ENCODE assay signal across 1 cellular context in the genomic region with DNA sequence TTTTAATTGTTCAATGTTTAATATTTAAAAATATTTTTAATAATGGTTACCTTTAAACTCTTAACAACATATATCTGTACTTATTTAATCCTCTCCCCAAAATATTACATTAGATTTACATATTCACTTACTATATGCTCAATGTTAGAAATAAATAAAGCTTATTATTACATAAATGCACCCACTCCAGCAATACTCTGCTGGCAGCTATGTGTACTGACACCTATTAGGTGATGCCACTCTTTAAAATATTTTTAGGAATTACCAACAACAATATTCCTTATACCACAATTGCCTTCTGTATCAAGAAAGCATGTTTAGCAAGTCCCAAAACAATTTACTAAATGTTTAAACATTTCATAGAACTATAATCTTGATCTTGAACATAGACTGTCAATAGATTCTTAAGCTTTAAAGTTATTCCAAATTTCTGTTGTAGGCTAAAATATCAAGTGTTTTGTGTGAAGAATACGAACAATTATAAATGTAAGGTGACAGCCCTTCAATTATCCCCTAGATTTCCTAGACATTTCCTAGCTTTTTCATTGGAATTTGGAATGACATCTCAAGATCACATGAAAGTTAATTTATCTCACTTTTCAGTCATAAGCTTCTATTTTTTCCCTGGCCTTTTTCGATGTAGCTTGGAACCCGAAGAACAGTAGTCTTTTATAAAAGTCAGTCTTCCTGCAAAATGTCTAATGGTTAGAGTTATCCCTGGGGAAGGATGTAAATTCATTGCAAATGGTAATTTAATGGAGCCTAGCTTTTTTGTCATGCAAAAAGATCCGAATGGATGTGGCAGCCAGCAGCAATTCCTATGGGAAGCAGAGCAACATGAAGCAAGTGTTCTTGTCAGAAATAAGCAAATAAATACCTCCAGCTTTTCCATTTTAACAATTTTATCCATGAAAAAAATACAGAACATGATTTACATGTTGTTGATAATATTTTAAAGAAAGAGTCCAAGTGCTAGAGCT.
TF ChIP-seq lines count a peak whose summit lies in the region.

No MANE protein-coding gene starts in this region.

TF ChIP-seq in H1, 55 proteins besides CTCF, POLR2A, EP300 and RAD21:
- TF ChIP-seq TCF12 (IDR thresholded peaks at IDR 0.05; ENCODE audit: low read depth, low read length) (no peak), ZNF274 (IDR thresholded peaks at IDR 0.05; ENCODE audit: borderline replicate concordance, extremely low read depth, low read length) (no peak), EGR1 (IDR thresholded peaks at IDR 0.05; ENCODE audit: borderline replicate concordance, low read depth, low read length) (0 out of 2 replicates have a peak, but pooled peaks have one; percentile 3), CBX5 (IDR thresholded peaks at IDR 0.05; ENCODE audit: low read depth, low read length) (no peak), RFX5 (IDR thresholded peaks at IDR 0.05; ENCODE audit: borderline replicate concordance, low read depth, low read length) (no peak), RNF2 (IDR thresholded peaks at IDR 0.05; ENCODE audit: borderline replicate concordance, low read depth, low read length, missing control alignments, poor library complexity, severe bottlenecking) (no peak), BCL11A (IDR thresholded peaks at IDR 0.05; ENCODE audit: low read depth in 2 of 2, low read length in 2 of 2) (no peak), HDAC6 (IDR thresholded peaks at IDR 0.05; ENCODE audit: low read depth, low read length) (no peak), TAF7 (optimal IDR thresholded peaks at IDR 0.05; ENCODE audit: borderline replicate concordance, low read depth, low read length) (no peak), EZH2 (IDR thresholded peaks at IDR 0.05; ENCODE audit: low read depth, low read length, severe bottlenecking) (no peak), YY1 (IDR thresholded peaks at IDR 0.05; ENCODE audit: low read depth, low read length) (0 out of 2 replicates have a peak, but pooled peaks have one; percentile 14), POLR2AphosphoS5 (IDR thresholded peaks at IDR 0.05; ENCODE audit: low read depth, low read length) (no peak), POU5F1 (IDR thresholded peaks at IDR 0.05; ENCODE audit: low read depth, low read length) (peak; percentile 96), SP1 (IDR thresholded peaks at IDR 0.05; ENCODE audit: low read depth, low read length) (0 out of 2 replicates have a peak, but pooled peaks have one; percentile 24), TAF1 (IDR thresholded peaks at IDR 0.05; ENCODE audit: low read depth, low read length) (no peak), CREB1 (IDR thresholded peaks at IDR 0.05) (no peak), KDM5A (IDR thresholded peaks at IDR 0.05; ENCODE audit: low read length) (no peak), SRF (IDR thresholded peaks at IDR 0.05; ENCODE audit: low read depth, low read length) (no peak), HDAC2 (IDR thresholded peaks at IDR 0.05; ENCODE audit: borderline replicate concordance in 1 of 2, low read depth in 2 of 2, low read length in 2 of 2) (no peak), PHF8 (conservative IDR thresholded peaks at IDR 0.05; ENCODE audit: low read depth, low read length) (no peak), BRCA1 (IDR thresholded peaks at IDR 0.05; ENCODE audit: low read depth, low read length) (no peak), GTF2F1 (IDR thresholded peaks at IDR 0.05; ENCODE audit: borderline replicate concordance, low read depth, low read length) (no peak), BACH1 (IDR thresholded peaks at IDR 0.05; ENCODE audit: low read length) (no peak), KDM4A (IDR thresholded peaks at IDR 0.05; ENCODE audit: low read depth, low read length, severe bottlenecking) (no peak), JUN (IDR thresholded peaks at IDR 0.05; ENCODE audit: low read depth, low read length) (no peak), NANOG (IDR thresholded peaks at IDR 0.05; ENCODE audit: insufficient read depth, low read depth, low read length, poor library complexity, severe bottlenecking) (no peak), CTBP2 (IDR thresholded peaks at IDR 0.05; ENCODE audit: borderline replicate concordance, insufficient read depth, insufficient read length, low read length) (no peak), ATF3 (IDR thresholded peaks at IDR 0.05; ENCODE audit: insufficient read depth, low read depth, low read length) (no peak), GABPA (IDR thresholded peaks at IDR 0.05; ENCODE audit: borderline replicate concordance, insufficient read depth, low read length) (no peak), CBX8 (IDR thresholded peaks at IDR 0.05; ENCODE audit: borderline replicate concordance, low read depth, low read length) (no peak), RBBP5 (IDR thresholded peaks at IDR 0.05; ENCODE audit: borderline replicate concordance, low read depth, low read length) (no peak)
- TF ChIP-seq, protein P1, sequence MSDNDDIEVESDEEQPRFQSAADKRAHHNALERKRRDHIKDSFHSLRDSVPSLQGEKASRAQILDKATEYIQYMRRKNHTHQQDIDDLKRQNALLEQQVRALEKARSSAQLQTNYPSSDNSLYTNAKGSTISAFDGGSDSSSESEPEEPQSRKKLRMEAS (IDR thresholded peaks at IDR 0.05), result no peak
- TF ChIP-seq, protein P2, sequence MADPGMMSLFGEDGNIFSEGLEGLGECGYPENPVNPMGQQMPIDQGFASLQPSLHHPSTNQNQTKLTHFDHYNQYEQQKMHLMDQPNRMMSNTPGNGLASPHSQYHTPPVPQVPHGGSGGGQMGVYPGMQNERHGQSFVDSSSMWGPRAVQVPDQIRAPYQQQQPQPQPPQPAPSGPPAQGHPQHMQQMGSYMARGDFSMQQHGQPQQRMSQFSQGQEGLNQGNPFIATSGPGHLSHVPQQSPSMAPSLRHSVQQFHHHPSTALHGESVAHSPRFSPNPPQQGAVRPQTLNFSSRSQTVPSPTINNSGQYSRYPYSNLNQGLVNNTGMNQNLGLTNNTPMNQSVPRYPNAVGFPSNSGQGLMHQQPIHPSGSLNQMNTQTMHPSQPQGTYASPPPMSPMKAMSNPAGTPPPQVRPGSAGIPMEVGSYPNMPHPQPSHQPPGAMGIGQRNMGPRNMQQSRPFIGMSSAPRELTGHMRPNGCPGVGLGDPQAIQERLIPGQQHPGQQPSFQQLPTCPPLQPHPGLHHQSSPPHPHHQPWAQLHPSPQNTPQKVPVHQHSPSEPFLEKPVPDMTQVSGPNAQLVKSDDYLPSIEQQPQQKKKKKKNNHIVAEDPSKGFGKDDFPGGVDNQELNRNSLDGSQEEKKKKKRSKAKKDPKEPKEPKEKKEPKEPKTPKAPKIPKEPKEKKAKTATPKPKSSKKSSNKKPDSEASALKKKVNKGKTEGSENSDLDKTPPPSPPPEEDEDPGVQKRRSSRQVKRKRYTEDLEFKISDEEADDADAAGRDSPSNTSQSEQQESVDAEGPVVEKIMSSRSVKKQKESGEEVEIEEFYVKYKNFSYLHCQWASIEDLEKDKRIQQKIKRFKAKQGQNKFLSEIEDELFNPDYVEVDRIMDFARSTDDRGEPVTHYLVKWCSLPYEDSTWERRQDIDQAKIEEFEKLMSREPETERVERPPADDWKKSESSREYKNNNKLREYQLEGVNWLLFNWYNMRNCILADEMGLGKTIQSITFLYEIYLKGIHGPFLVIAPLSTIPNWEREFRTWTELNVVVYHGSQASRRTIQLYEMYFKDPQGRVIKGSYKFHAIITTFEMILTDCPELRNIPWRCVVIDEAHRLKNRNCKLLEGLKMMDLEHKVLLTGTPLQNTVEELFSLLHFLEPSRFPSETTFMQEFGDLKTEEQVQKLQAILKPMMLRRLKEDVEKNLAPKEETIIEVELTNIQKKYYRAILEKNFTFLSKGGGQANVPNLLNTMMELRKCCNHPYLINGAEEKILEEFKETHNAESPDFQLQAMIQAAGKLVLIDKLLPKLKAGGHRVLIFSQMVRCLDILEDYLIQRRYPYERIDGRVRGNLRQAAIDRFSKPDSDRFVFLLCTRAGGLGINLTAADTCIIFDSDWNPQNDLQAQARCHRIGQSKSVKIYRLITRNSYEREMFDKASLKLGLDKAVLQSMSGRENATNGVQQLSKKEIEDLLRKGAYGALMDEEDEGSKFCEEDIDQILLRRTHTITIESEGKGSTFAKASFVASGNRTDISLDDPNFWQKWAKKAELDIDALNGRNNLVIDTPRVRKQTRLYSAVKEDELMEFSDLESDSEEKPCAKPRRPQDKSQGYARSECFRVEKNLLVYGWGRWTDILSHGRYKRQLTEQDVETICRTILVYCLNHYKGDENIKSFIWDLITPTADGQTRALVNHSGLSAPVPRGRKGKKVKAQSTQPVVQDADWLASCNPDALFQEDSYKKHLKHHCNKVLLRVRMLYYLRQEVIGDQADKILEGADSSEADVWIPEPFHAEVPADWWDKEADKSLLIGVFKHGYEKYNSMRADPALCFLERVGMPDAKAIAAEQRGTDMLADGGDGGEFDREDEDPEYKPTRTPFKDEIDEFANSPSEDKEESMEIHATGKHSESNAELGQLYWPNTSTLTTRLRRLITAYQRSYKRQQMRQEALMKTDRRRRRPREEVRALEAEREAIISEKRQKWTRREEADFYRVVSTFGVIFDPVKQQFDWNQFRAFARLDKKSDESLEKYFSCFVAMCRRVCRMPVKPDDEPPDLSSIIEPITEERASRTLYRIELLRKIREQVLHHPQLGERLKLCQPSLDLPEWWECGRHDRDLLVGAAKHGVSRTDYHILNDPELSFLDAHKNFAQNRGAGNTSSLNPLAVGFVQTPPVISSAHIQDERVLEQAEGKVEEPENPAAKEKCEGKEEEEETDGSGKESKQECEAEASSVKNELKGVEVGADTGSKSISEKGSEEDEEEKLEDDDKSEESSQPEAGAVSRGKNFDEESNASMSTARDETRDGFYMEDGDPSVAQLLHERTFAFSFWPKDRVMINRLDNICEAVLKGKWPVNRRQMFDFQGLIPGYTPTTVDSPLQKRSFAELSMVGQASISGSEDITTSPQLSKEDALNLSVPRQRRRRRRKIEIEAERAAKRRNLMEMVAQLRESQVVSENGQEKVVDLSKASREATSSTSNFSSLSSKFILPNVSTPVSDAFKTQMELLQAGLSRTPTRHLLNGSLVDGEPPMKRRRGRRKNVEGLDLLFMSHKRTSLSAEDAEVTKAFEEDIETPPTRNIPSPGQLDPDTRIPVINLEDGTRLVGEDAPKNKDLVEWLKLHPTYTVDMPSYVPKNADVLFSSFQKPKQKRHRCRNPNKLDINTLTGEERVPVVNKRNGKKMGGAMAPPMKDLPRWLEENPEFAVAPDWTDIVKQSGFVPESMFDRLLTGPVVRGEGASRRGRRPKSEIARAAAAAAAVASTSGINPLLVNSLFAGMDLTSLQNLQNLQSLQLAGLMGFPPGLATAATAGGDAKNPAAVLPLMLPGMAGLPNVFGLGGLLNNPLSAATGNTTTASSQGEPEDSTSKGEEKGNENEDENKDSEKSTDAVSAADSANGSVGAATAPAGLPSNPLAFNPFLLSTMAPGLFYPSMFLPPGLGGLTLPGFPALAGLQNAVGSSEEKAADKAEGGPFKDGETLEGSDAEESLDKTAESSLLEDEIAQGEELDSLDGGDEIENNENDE (IDR thresholded peaks at IDR 0.05; ENCODE audit: insufficient replicate concordance, low read length), result peak; percentile 39
- TF ChIP-seq, protein P3, sequence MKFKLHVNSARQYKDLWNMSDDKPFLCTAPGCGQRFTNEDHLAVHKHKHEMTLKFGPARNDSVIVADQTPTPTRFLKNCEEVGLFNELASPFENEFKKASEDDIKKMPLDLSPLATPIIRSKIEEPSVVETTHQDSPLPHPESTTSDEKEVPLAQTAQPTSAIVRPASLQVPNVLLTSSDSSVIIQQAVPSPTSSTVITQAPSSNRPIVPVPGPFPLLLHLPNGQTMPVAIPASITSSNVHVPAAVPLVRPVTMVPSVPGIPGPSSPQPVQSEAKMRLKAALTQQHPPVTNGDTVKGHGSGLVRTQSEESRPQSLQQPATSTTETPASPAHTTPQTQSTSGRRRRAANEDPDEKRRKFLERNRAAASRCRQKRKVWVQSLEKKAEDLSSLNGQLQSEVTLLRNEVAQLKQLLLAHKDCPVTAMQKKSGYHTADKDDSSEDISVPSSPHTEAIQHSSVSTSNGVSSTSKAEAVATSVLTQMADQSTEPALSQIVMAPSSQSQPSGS (IDR thresholded peaks at IDR 0.05; ENCODE audit: low read length), result no peak
